In genomic region chr16:28802235-28803019, GRCh38 we compare ENCODE assay signal across 8 cellular contexts. TPM values are rescaled to one million over a fixed set of nuclear protein-coding genes. Genes with fewer than 3 reads are reported as not detected.
DNase-seq lines count a peak whose midpoint lies in the region; ATAC-seq and TF ChIP-seq lines count a peak whose summit lies in the region.
"Not testable (repeated sequence)": the region's sequence is repeated elsewhere in the genome, so short reads cannot be mapped to it uniquely, and the experiment has no call there.

No MANE protein-coding gene starts in this region.

- H3K4me3 ChIP-seq in NB4 (ENCODE audit: low read depth, low read length); epithelial cell of esophagus (ENCODE audit: low read length): not testable (repeated sequence)

- TF ChIP-seq CTCF in NB4 (IDR thresholded peaks at IDR 0.05; ENCODE audit: low read depth, low read length): not testable (repeated sequence)
- peak; percentile 51 for TF ChIP-seq CTCF in epithelial cell of esophagus (IDR thresholded peaks at IDR 0.05; ENCODE audit: insufficient read depth, low read depth, low read length, missing control alignments)

- DNase-seq in C1 segment of cervical spinal cord (lab: John Stamatoyannopoulos, UW): peak in 8 of 14 donors; percentile 1 to 58 (median 32)
- DNase-seq in NB4 (ENCODE audit: low read depth): peak; percentile 67
- not testable (repeated sequence) for DNase-seq in T-helper 2 cell treated with Interferon-gamma antibody and Interleukin-4, amounts not matched to agents 5 μg/mL and 100 μg/mL, for 36 hours (ENCODE audit: low spot score)
- DNase-seq in activated T-helper 1 cell treated with anti-CD3 and anti-CD28 coated beads, Interleukin-2, amount 50 U/mL, for 16 hours (ENCODE audit: low read depth in 1 of 2, low spot score in 1 of 2): peak; percentile 41 to 49
- peak; percentile 83 for DNase-seq in epithelial cell of esophagus (ENCODE audit: low read depth)
- peak; percentile 30 for DNase-seq in mesenteric fat pad (ENCODE audit: low spot score)
- peak; percentile 33 to 54 for DNase-seq in stimulated activated CD4-positive, alpha-beta T cell treated with anti-CD3 and anti-CD28 coated beads, Interleukin-4, amount 100 ng/mL, for 4 hours

- peak overlapping the region; percentile 79 for H3K27ac Mint-ChIP-seq in T-helper 2 cell treated with Interferon-gamma antibody and Interleukin-4, amounts not matched to agents 5 μg/mL and 100 μg/mL, for 36 hours

- not testable (repeated sequence) for TF ChIP-seq POLR2A in NB4 (IDR thresholded peaks at IDR 0.05; ENCODE audit: extremely low read depth, insufficient read length)

- H3K36me3 Mint-ChIP-seq in T-helper 2 cell treated with Interferon-gamma antibody and Interleukin-4, amounts not matched to agents 5 μg/mL and 100 μg/mL, for 36 hours (ENCODE audit: low read depth): not testable (repeated sequence)

- H3K4me1 Mint-ChIP-seq in T-helper 2 cell treated with Interferon-gamma antibody and Interleukin-4, amounts not matched to agents 5 μg/mL and 100 μg/mL, for 36 hours (ENCODE audit: low read depth): not testable (repeated sequence)

- peak overlapping the region; percentile 67 for H3K4me3 Mint-ChIP-seq in T-helper 2 cell treated with Interferon-gamma antibody and Interleukin-4, amounts not matched to agents 5 μg/mL and 100 μg/mL, for 36 hours

- not testable (repeated sequence) for H3K9me3 Mint-ChIP-seq in T-helper 2 cell treated with Interferon-gamma antibody and Interleukin-4, amounts not matched to agents 5 μg/mL and 100 μg/mL, for 36 hours

- peak; percentile 70 for ATAC-seq in GM21447 (IDR thresholded peaks at IDR 0.05; ENCODE audit: unreplicated experiment)

- H3K27me3 Mint-ChIP-seq in T-helper 2 cell treated with Interferon-gamma antibody and Interleukin-4, amounts not matched to agents 5 μg/mL and 100 μg/mL, for 36 hours (ENCODE audit: low read depth): not testable (repeated sequence)

RNA-seq across cellular contexts. Expression of gene ATXN2L, which starts 20.4 kb away (rescaled TPM):
- 106 TPM for total RNA-seq in mesenteric fat pad

RNA-seq across cellular contexts. Expression of gene TUFM, which starts 43.7 kb away (rescaled TPM):
- 113 TPM for total RNA-seq in mesenteric fat pad

RNA-seq across cellular contexts. Expression of gene NPIPB9, which starts 50.8 kb away (rescaled TPM):
- total RNA-seq in mesenteric fat pad: not detected
